Comparison of ENCODE assay signal across 8 cellular contexts in the genomic region with DNA sequence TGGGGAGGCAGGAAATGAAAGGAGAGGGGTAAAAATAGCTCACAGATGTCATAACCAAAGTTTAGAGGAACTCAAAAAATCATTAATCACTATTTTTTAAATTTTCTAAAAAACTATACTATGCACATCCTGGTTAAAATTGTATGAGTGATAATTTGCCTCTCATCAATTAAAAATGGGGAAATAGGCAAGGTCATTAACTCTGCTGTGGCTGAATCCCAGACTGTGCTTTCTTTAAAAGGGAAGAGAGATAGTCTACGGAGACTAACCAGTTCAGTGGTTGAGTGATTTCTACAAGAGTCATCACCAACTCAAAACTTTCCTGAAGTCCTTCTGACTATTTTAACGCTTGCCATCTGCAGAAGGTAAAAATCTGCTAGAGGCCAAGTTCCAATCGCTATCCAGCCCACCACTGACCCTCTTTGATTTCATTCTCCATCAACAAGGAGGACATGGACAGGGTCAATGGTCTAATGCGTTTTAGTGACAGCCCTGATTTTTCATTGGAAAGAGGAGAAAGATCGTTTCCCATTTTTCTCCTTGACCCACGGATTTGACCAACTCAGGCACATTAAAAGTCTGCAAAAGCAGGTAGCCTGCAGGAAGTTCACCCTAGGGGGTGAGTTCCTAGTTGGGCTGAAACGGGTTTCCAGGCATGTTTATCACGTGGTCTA. TPM values are rescaled to one million over a fixed set of nuclear protein-coding genes. Genes with fewer than 3 reads are reported as not detected.
DNase-seq lines count a peak whose midpoint lies in the region; ATAC-seq and TF ChIP-seq lines count a peak whose summit lies in the region.

No MANE protein-coding gene starts in this region.

- BruUV-seq in Calu3 (replicated peaks; lab: Mats Ljungman, UMichigan): TSS peak; percentile 48

- peak overlapping the region; percentile 70 for H3K4me3 Mint-ChIP-seq in Calu3 (ENCODE audit: low read depth, unreplicated experiment)
- H3K4me3 Mint-ChIP-seq in activated CD8-positive, alpha-beta T cell treated with anti-CD3 and anti-CD28 coated beads for 36 hours: peak overlapping the region; percentile 81

- peak overlapping the region; percentile 99 for H2AFZ ChIP-seq in smooth muscle cell (ENCODE audit: low read depth)

- WGBS in smooth muscle cell (ENCODE audit: low lambda C conversion rate): 18% methylated on average over 8 of the region's 8 CpGs

- H3K27me3 Mint-ChIP-seq in Calu3 (ENCODE audit: unreplicated experiment): no peaks in the 10 kb centered on the region
- no peaks in the 10 kb centered on the region for H3K27me3 Mint-ChIP-seq in activated CD8-positive, alpha-beta T cell treated with anti-CD3 and anti-CD28 coated beads for 36 hours

- H4K20me1 ChIP-seq in smooth muscle cell (ENCODE audit: low read depth): no peaks in the 10 kb centered on the region

- no peaks in the 10 kb centered on the region for H3K9me3 Mint-ChIP-seq in Calu3 (ENCODE audit: low read depth, unreplicated experiment)
- peaks cover 6% of the 10 kb centered on the region for H3K9me3 Mint-ChIP-seq in activated CD8-positive, alpha-beta T cell treated with anti-CD3 and anti-CD28 coated beads for 36 hours

- peak overlapping the region; percentile 88 for H3K27ac ChIP-seq in smooth muscle cell (ENCODE audit: low read depth)

- no peaks in the 10 kb centered on the region for H3K9me3 ChIP-seq in smooth muscle cell (replicated peaks; ENCODE audit: low read depth)

- ATAC-seq in GM21360 (IDR thresholded peaks at IDR 0.05; ENCODE audit: unreplicated experiment) (peak; percentile 16), HG03521 (IDR thresholded peaks at IDR 0.05; ENCODE audit: unreplicated experiment) (peak; percentile 13)
- ATAC-seq in activated CD8-positive, alpha-beta T cell treated with anti-CD3 and anti-CD28 coated beads for 36 hours: no peak

- POLR2A ChIA-PET in activated CD8-positive, alpha-beta T cell treated with anti-CD3 and anti-CD28 coated beads for 36 hours (lab: Charles Lee): interaction anchor here (1.1 to 1.8 kb wide), 5 partner anchors 10 to 50 kb away, joined by 3 to 9 read pairs (median 4); no protein-coding TSS in a partner anchor

- TF ChIP-seq CTCF in Calu3 (IDR thresholded peaks at IDR 0.05; ENCODE audit: unreplicated experiment): no peak
- TF ChIP-seq CTCF in activated CD8-positive, alpha-beta T cell treated with anti-CD3 and anti-CD28 coated beads for 36 hours (IDR thresholded peaks at IDR 0.05): no peak
- no peak for TF ChIP-seq CTCF in smooth muscle cell (IDR thresholded peaks at IDR 0.05; ENCODE audit: borderline replicate concordance, insufficient read depth, poor library complexity, severe bottlenecking)

- CTCF ChIA-PET in Calu3 (lab: Charles Lee): no interaction called here
- CTCF ChIA-PET in activated CD8-positive, alpha-beta T cell treated with anti-CD3 and anti-CD28 coated beads for 36 hours (lab: Charles Lee): no interaction called here

- peak overlapping the region; percentile 52 for H3K27ac Mint-ChIP-seq in Calu3 (ENCODE audit: unreplicated experiment)
- H3K27ac Mint-ChIP-seq in activated CD8-positive, alpha-beta T cell treated with anti-CD3 and anti-CD28 coated beads for 36 hours: peak overlapping the region; percentile 90

- no peaks in the 10 kb centered on the region for H3K36me3 ChIP-seq in smooth muscle cell (ENCODE audit: low read depth)

- peaks cover 15% of the 10 kb centered on the region for H3K4me1 ChIP-seq in smooth muscle cell (ENCODE audit: low read depth)

- peaks cover 34% of the 10 kb centered on the region for H3K4me1 Mint-ChIP-seq in Calu3 (ENCODE audit: low read depth, unreplicated experiment)
- peaks cover 65% of the 10 kb centered on the region for H3K4me1 Mint-ChIP-seq in activated CD8-positive, alpha-beta T cell treated with anti-CD3 and anti-CD28 coated beads for 36 hours (ENCODE audit: low read depth)

- H3F3A ChIP-seq in smooth muscle cell (ENCODE audit: low read depth): peaks cover 3% of the 10 kb centered on the region

- peaks cover 20% of the 10 kb centered on the region for H3K79me2 ChIP-seq in smooth muscle cell (ENCODE audit: low read depth)

- H3K36me3 Mint-ChIP-seq in Calu3 (ENCODE audit: insufficient read depth, unreplicated experiment): peaks cover 17% of the 10 kb centered on the region
- peaks cover 32% of the 10 kb centered on the region for H3K36me3 Mint-ChIP-seq in activated CD8-positive, alpha-beta T cell treated with anti-CD3 and anti-CD28 coated beads for 36 hours (ENCODE audit: low read depth)

- intact Hi-C loops in Calu3 (cut with micrococcal nuclease; ENCODE audit: unreplicated experiment): no loop called here
- intact Hi-C loops in activated CD8-positive, alpha-beta T cell treated with anti-CD3 and anti-CD28 coated beads for 36 hours (cut with micrococcal nuclease): loop anchor here (10.0 kb wide), 1 partner anchor 269 kb away; no protein-coding TSS in a partner anchor

- H3K27me3 ChIP-seq in smooth muscle cell (ENCODE audit: low read depth): no peaks in the 10 kb centered on the region

- peak overlapping the region; percentile 96 for H3K4me2 ChIP-seq in smooth muscle cell

- DNase-seq in Calu3: no peak
- DNase-seq in activated CD8-positive, alpha-beta T cell treated with anti-CD3 and anti-CD28 coated beads for 36 hours: no peak
- DNase-seq in smooth muscle cell (lab: John Stamatoyannopoulos, UW; ENCODE audit: unreplicated experiment): no peak
- DNase-seq in stimulated activated naive CD4-positive, alpha-beta T cell (lab: John Stamatoyannopoulos, UW): no peak
- no peak for DNase-seq in retina

- peak overlapping the region; percentile 95 for H3K9ac ChIP-seq in smooth muscle cell (ENCODE audit: low read depth)

- peak overlapping the region; percentile 37 for H3K4me3 ChIP-seq in iPS-11a (ENCODE audit: low read depth, low read length)
- H3K4me3 ChIP-seq in smooth muscle cell: peak overlapping the region; percentile 90

RNA-seq across cellular contexts. Expression of gene SUCLG2, which starts 0.8 kb away (rescaled TPM):
- 49.5 and 56.6 TPM in 2 replicates for total RNA-seq in Calu3 (2022)
- total RNA-seq in activated CD8-positive, alpha-beta T cell treated with anti-CD3 and anti-CD28 coated beads for 36 hours: 10 to 100 TPM; 61.3 to 65.5 TPM
- 45.4 and 59.1 TPM in 2 replicates for total RNA-seq in smooth muscle cell
- polyA plus RNA-seq in smooth muscle cell: 34.6 and 40.3 TPM in 2 replicates
